Comparison of ENCODE assay signal across 8 cellular contexts in the genomic region with DNA sequence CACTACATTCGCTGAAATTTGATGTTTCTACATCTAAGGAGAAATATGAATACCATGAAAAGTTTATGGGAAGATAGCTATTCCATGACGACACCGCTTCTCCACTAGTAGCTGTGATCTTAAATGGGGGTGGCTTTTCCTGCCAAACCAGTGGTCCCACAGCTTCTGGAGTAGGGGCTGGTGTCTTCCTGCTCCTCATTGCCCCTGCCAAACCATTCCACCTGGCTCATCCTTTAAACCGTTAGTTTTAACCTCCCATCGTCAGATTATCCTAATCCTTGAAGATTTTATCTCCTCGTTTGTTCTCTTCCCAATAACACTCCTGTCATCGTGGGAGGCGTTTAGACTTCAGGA. TPM values are rescaled to one million over a fixed set of nuclear protein-coding genes. Genes with fewer than 3 reads are reported as not detected.
A peak's percentile ranks its signal among the peaks of the same experiment; 100 is the strongest.
DNase-seq lines count a peak whose midpoint lies in the region; TF ChIP-seq lines count a peak whose summit lies in the region.

No MANE protein-coding gene starts in this region.

- H3K27me3 ChIP-seq in GM06990 (replicated peaks; ENCODE audit: control insufficient read depth, insufficient read depth, low read length), result no peaks in the 10 kb centered on the region
- no peaks in the 10 kb centered on the region for H3K27me3 ChIP-seq in SJSA1 (replicated peaks)
- H3K27me3 ChIP-seq in rectal smooth muscle tissue (ENCODE audit: control insufficient read depth, insufficient read depth, low read length), result no peaks in the 10 kb centered on the region

- H3K4me1 ChIP-seq in SJSA1 (replicated peaks) (peaks cover 9% of the 10 kb centered on the region; the same call in 1 of the 2 replicates), rectal smooth muscle tissue (ENCODE audit: control insufficient read depth, insufficient read depth, low read length) (peaks cover 5% of the 10 kb centered on the region)

- H3K27ac ChIP-seq in SJSA1 (peak overlapping the region; percentile 42), rectal smooth muscle tissue (ENCODE audit: low read depth, low read length) (peak overlapping the region; percentile 56)

- H3K4me3 ChIP-seq in GM06990 (replicated peaks; ENCODE audit: low read depth, low read length) (peak overlapping the region; percentile 93), SJSA1 (peak overlapping the region; percentile 59), fibroblast of mammary gland (ENCODE audit: control insufficient read depth, low read depth, low read length) (peak overlapping the region; percentile 80), rectal smooth muscle tissue (ENCODE audit: low read length) (peak overlapping the region; percentile 97)

- H3K9me3 ChIP-seq in SJSA1 (replicated peaks), result 0 out of 2 replicates have a peak, but pooled peaks cover 3% of the 10 kb centered on the region

- TF ChIP-seq CTCF in GM06990 (IDR thresholded peaks at IDR 0.05; ENCODE audit: insufficient read depth, low read length, poor library complexity, severe bottlenecking) (no peak), fibroblast of mammary gland (conservative IDR thresholded peaks at IDR 0.05; ENCODE audit: control insufficient read depth, insufficient read depth, low read depth, low read length) (no peak)

- H3K9ac ChIP-seq in rectal smooth muscle tissue (ENCODE audit: low read length), result peak overlapping the region; percentile 42

- DNase-seq in GM06990 (ENCODE audit: extremely low read depth, insufficient read length), result no peak
- DNase-seq in SJSA1 (ENCODE audit: low read depth in 1 of 2, low spot score in 2 of 2), result no peak
- no peak for DNase-seq in fibroblast of mammary gland (ENCODE audit: low read depth)
- DNase-seq in stimulated activated CD4-positive, alpha-beta T cell treated with anti-CD3 and anti-CD28 coated beads, Interleukin-4, amount 100 ng/mL, for 24 hours, result no peak
- DNase-seq in NCI-H1048 (lab: John Stamatoyannopoulos, UW), result no peak
- DNase-seq in activated CD4-positive, CD25-positive, alpha-beta regulatory T cell treated with anti-CD3 and anti-CD28 coated beads, Interleukin-2, amount 50 U/mL, for 72 hours, result no peak
- no peak for DNase-seq in AG08396 (ENCODE audit: low spot score)

- H3K36me3 ChIP-seq in GM06990 (ENCODE audit: control insufficient read depth, insufficient read depth, low read length) (no peaks in the 10 kb centered on the region; the same call in none of the 2 replicates), SJSA1 (peaks cover 13% of the 10 kb centered on the region), rectal smooth muscle tissue (ENCODE audit: control insufficient read depth, insufficient read depth, low read length) (peaks cover 9% of the 10 kb centered on the region)

RNA-seq across cellular contexts. Expression of a gene that starts 0.6 kb away (rescaled TPM):
- total RNA-seq in SJSA1 (2014; rRNA removed; shearing (Covaris generic)), result 4.3 and 9.7 TPM in 2 replicates

RNA-seq across cellular contexts. Expression of a gene that starts 18.2 kb away (rescaled TPM):
- 6.1 and 11.2 TPM in 2 replicates for total RNA-seq in SJSA1 (2014; rRNA removed; shearing (Covaris generic))

RNA-seq across cellular contexts. Expression of a gene that starts 23.0 kb away (rescaled TPM):
- total RNA-seq in SJSA1 (2014; rRNA removed; shearing (Covaris generic)), result 8.1 and 9.6 TPM in 2 replicates

RNA-seq across cellular contexts. Expression of a gene that starts 49.6 kb away (rescaled TPM):
- 3.9 and 7.5 TPM in 2 replicates for total RNA-seq in SJSA1 (2014; rRNA removed; shearing (Covaris generic))

RNA-seq across cellular contexts. Expression of a gene that starts 51.2 kb away (rescaled TPM):
- 2.0 and 5.4 TPM in 2 replicates for total RNA-seq in SJSA1 (2014; rRNA removed; shearing (Covaris generic))
